29 cellular contexts compared by ENCODE assay signal in genomic region chr3:178435575-178435974, GRCh38.
"Had no signal": no experiment of that assay in that cellular context is flagged by ENCODE, and none has a peak within 500 bp of the region (broad histone marks: within the 10 kb centered on the region; RNA-seq: fewer than 3 reads in every experiment).

No MANE protein-coding gene starts in this region.

- H3K27me3 ChIP-seq: ascending aorta, body of pancreas, MG63, SJCRH30 had no signal

- H3K27ac ChIP-seq: ascending aorta, body of pancreas, RWPE1, SJCRH30 had no signal

- ATAC-seq: activated CD8-positive, alpha-beta memory T cell treated with anti-CD3 and anti-CD28 coated beads, Interleukin-2, amount 10 ng/mL, durations not matched to agents 7 days and 5 days; body of pancreas; Panc1; SK-N-SH treated with all-trans-retinoic acid at 6 μM for 48 hours; T-helper 17 cell had no signal

- H3K9me3 ChIP-seq: ascending aorta, body of pancreas, MG63, SJCRH30 had no signal

- H3K36me3 ChIP-seq: ascending aorta, MG63, SJCRH30 had no signal

- DNase-seq: activated B cell treated with CpG ODN at 0.5 μM for 24 hours; activated CD4-positive, alpha-beta T cell treated with anti-CD3 and anti-CD28 coated beads for 1 hour; activated CD4-positive, alpha-beta T cell treated with anti-CD3 and anti-CD28 coated beads, Interleukin-2, amount 10 ng/mL, durations not matched to agents 24 days and 14 days; activated CD4-positive, alpha-beta T cell treated with anti-CD3 and anti-CD28 coated beads, Interleukin-2, amount 50 U/mL, for 48 hours; activated CD8-positive, alpha-beta memory T cell treated with anti-CD3 and anti-CD28 coated beads, Interleukin-2, amount 10 ng/mL, durations not matched to agents 7 days and 5 days; activated effector memory CD4-positive, alpha-beta T cell treated with Interleukin-2 at 50 U/mL for 16 hours; activated naive CD4-positive, alpha-beta T cell; activated T-cell treated with anti-CD3 and anti-CD28 coated beads, Interleukin-2, amount 50 U/mL, for 24 hours; body of pancreas; cerebellar nuclear complex; KG1; MG63; NCI-H1105; NCI-H1436; NCI-H1694 treated with DMSO at 0.1 percent for 48 hours; NCI-H2029 treated with DMSO at 0.1 percent for 48 hours; NCI-H226; NCI-H526; NCI-H82; NK-92 treated with Interleukin-12 subunit alpha and Interleukin-12 subunit beta, amount 100 ng/mL, for 24 hours; OCI-M1; Right ventricle myocardium superior; SJCRH30; T-helper 17 cell; T-helper 9 cell had no signal

- H3K4me3 ChIP-seq: ascending aorta, body of pancreas, MG63, SJCRH30 had no signal
